ENCODE assay signal across 8 cellular contexts in genomic region chr6:33585403-33586107, GRCh38. TPM values are rescaled to one million over a fixed set of nuclear protein-coding genes. Genes with fewer than 3 reads are reported as not detected.
DNase-seq lines count a peak whose midpoint lies in the region; ATAC-seq and TF ChIP-seq lines count a peak whose summit lies in the region.

No MANE protein-coding gene starts in this region.

- H3K27ac Mint-ChIP-seq in CD4-positive, CD25-positive, alpha-beta regulatory T cell: peak overlapping the region; percentile 89 to 94 (median 93)

- H3K36me3 Mint-ChIP-seq in CD4-positive, CD25-positive, alpha-beta regulatory T cell: no peaks in the 10 kb centered on the region

- TF ChIP-seq CTCF in RWPE2 (IDR thresholded peaks at IDR 0.05; ENCODE audit: poor library complexity, severe bottlenecking) (peak; percentile 97), fibroblast of villous mesenchyme (IDR thresholded peaks at IDR 0.05; ENCODE audit: insufficient read depth, low read depth, low read length) (peak; percentile 98)

- peak overlapping the region; percentile 53 for H3K4me2 ChIP-seq in Karpas-422 (ENCODE audit: low read depth, low read length, poor library complexity, severe bottlenecking)

- H3K9me3 Mint-ChIP-seq in CD4-positive, CD25-positive, alpha-beta regulatory T cell: no peaks in the 10 kb centered on the region

- peak; percentile 93 for ATAC-seq in CD4-positive, CD25-positive, alpha-beta regulatory T cell (ENCODE audit: low read depth in 2 of 2)
- ATAC-seq in GM19438 (IDR thresholded peaks at IDR 0.05; ENCODE audit: low read depth, unreplicated experiment) (peak; percentile 58), RWPE2 (ENCODE audit: low read depth) (peak; percentile 36)

- H3K4me3 ChIP-seq in CD4-positive, CD25-positive, alpha-beta regulatory T cell (ENCODE audit: low read depth, low read length): peak overlapping the region; percentile 39
- H3K4me3 ChIP-seq in Karpas-422 (ENCODE audit: low read length) (peak overlapping the region; percentile 56; the same call in 1 of the 2 replicates), RWPE2 (ENCODE audit: severe bottlenecking) (no peak overlapping the region), fibroblast of villous mesenchyme (ENCODE audit: low read depth, low read length) (peak overlapping the region; percentile 12), thymus (ENCODE audit: low read length) (peak overlapping the region; percentile 24)

- peak overlapping the region; percentile 58 for H3K9ac ChIP-seq in Karpas-422 (ENCODE audit: low read length)

- H3K27me3 ChIP-seq in CD4-positive, CD25-positive, alpha-beta regulatory T cell (ENCODE audit: control insufficient read depth, insufficient read depth, low read length): no peaks in the 10 kb centered on the region
- H3K27me3 ChIP-seq in Karpas-422 (ENCODE audit: low read length) (no peaks in the 10 kb centered on the region), RWPE2 (ENCODE audit: insufficient read depth, poor library complexity, severe bottlenecking) (no peaks in the 10 kb centered on the region), thymus (ENCODE audit: control insufficient read depth, insufficient read depth) (no peaks in the 10 kb centered on the region)

- H3K4me3 Mint-ChIP-seq in CD4-positive, CD25-positive, alpha-beta regulatory T cell: peak overlapping the region; percentile 32 to 84 (median 54)

- no peaks in the 10 kb centered on the region for H4K20me1 ChIP-seq in Karpas-422 (ENCODE audit: insufficient read depth, low read depth, low read length)

- peaks cover 13% of the 10 kb centered on the region for H3K4me1 ChIP-seq in CD4-positive, CD25-positive, alpha-beta regulatory T cell (ENCODE audit: control insufficient read depth, insufficient read depth, low read length, poor library complexity, severe bottlenecking)
- H3K4me1 ChIP-seq in Karpas-422 (ENCODE audit: low read length) (peaks cover 29% of the 10 kb centered on the region), RWPE2 (ENCODE audit: insufficient read depth, poor library complexity, severe bottlenecking) (peaks cover 13% of the 10 kb centered on the region), thymus (ENCODE audit: control insufficient read depth, insufficient read depth, low read length) (peaks cover 8% of the 10 kb centered on the region)

- WGBS in thymus: 11% methylated on average over 14 of the region's 14 CpGs

- H2AFZ ChIP-seq in Karpas-422 (ENCODE audit: low read length): peak overlapping the region; percentile 74

- no peaks in the 10 kb centered on the region for H3K79me2 ChIP-seq in Karpas-422 (ENCODE audit: low read length)

- H3K27ac ChIP-seq in CD4-positive, CD25-positive, alpha-beta regulatory T cell (ENCODE audit: insufficient read depth, low read length, poor library complexity, severe bottlenecking): peak overlapping the region; percentile 68
- no peak overlapping the region for H3K27ac ChIP-seq in Karpas-422 (ENCODE audit: low read length)
- no peak overlapping the region for H3K27ac ChIP-seq in RWPE2 (ENCODE audit: poor library complexity, severe bottlenecking)
- H3K27ac ChIP-seq in thymus (ENCODE audit: low read depth): peak overlapping the region; percentile 58

- no peaks in the 10 kb centered on the region for H3K9me2 ChIP-seq in Karpas-422 (replicated peaks; ENCODE audit: insufficient read depth, low read length)

- no peaks in the 10 kb centered on the region for H3K9me3 ChIP-seq in CD4-positive, CD25-positive, alpha-beta regulatory T cell (ENCODE audit: control insufficient read depth in 2 of 2, low read length in 2 of 2)
- H3K9me3 ChIP-seq in Karpas-422 (ENCODE audit: low read length) (no peaks in the 10 kb centered on the region), RWPE2 (ENCODE audit: severe bottlenecking) (no peaks in the 10 kb centered on the region), thymus (ENCODE audit: control insufficient read depth) (peaks cover 1% of the 10 kb centered on the region)

- peaks cover 0 to 17% (median 7%) of the 10 kb centered on the region in 4 donors for H3K4me1 Mint-ChIP-seq in CD4-positive, CD25-positive, alpha-beta regulatory T cell

- DNase-seq in CD4-positive, CD25-positive, alpha-beta regulatory T cell: peak; percentile 79 to 92 (median 82)
- DNase-seq in Karpas-422: peak; percentile 96
- no peak for DNase-seq in RWPE2 (ENCODE audit: low spot score)
- DNase-seq in activated T-helper 9 cell treated with anti-CD3 and anti-CD28 coated beads, Interleukin-2, amount 50 U/mL, for 16 hours (ENCODE audit: low read depth): peak; percentile 80
- peak; percentile 66 for DNase-seq in fibroblast of villous mesenchyme (ENCODE audit: low read depth)
- peak; percentile 42 for DNase-seq in occipital lobe (lab: John Stamatoyannopoulos, UW)

- H3K27me3 Mint-ChIP-seq in CD4-positive, CD25-positive, alpha-beta regulatory T cell: peaks cover 1% of the 10 kb centered on the region

- no peaks in the 10 kb centered on the region for H3K36me3 ChIP-seq in CD4-positive, CD25-positive, alpha-beta regulatory T cell (ENCODE audit: control insufficient read depth, insufficient read depth, low read length)
- no peaks in the 10 kb centered on the region for H3K36me3 ChIP-seq in Karpas-422 (ENCODE audit: insufficient read depth, low read length)
- no peaks in the 10 kb centered on the region for H3K36me3 ChIP-seq in RWPE2 (ENCODE audit: low read depth)
- H3K36me3 ChIP-seq in thymus (ENCODE audit: control insufficient read depth, insufficient read depth): no peaks in the 10 kb centered on the region

RNA-seq across cellular contexts. Expression of gene BAK1, which starts 5.5 kb away (rescaled TPM):
- total RNA-seq in CD4-positive, CD25-positive, alpha-beta regulatory T cell: 41.7 TPM
- polyA plus RNA-seq in CD4-positive, CD25-positive, alpha-beta regulatory T cell: 10 to 100 TPM; 38.1 to 66.3 (median 54.4) TPM
- 9.9 and 18.7 TPM in 2 replicates for total RNA-seq in Karpas-422 (2014; rRNA removed; shearing (Covaris generic); ENCODE audit: low replicate concordance)
- total RNA-seq in fibroblast of villous mesenchyme (20.0 and 30.7 TPM in 2 replicates), occipital lobe (3.7 TPM)
- 25.6 TPM for polyA plus RNA-seq in thymus

RNA-seq across cellular contexts. Expression of gene ITPR3, which starts 35.6 kb away (rescaled TPM):
- total RNA-seq in CD4-positive, CD25-positive, alpha-beta regulatory T cell: 54.5 TPM
- 1 to 10 TPM; 1.3 to 2.2 (median 1.9) TPM for polyA plus RNA-seq in CD4-positive, CD25-positive, alpha-beta regulatory T cell
- 3.9 and 6.1 TPM in 2 replicates for total RNA-seq in Karpas-422 (2014; rRNA removed; shearing (Covaris generic); ENCODE audit: low replicate concordance)
- 15.1 and 20.6 TPM in 2 replicates for total RNA-seq in fibroblast of villous mesenchyme
- 0.78 TPM for total RNA-seq in occipital lobe
- polyA plus RNA-seq in thymus: 19.5 TPM

Comparison
In these comparisons a context has a peak if more than half of its experiments do, and no peak if none do; other contexts are left out.
1. ATAC-seq: peak in every context shown above with its lines; median percentile 93 in CD4-positive, CD25-positive, alpha-beta regulatory T cell; 58 in GM19438; 36 in RWPE2.
2. H3K27ac ChIP-seq: peak in CD4-positive, CD25-positive, alpha-beta regulatory T cell (single experiment) and thymus (single experiment); none in Karpas-422 (single experiment) and RWPE2 (single experiment).